12 cellular contexts compared by ENCODE assay signal in the genomic region with DNA sequence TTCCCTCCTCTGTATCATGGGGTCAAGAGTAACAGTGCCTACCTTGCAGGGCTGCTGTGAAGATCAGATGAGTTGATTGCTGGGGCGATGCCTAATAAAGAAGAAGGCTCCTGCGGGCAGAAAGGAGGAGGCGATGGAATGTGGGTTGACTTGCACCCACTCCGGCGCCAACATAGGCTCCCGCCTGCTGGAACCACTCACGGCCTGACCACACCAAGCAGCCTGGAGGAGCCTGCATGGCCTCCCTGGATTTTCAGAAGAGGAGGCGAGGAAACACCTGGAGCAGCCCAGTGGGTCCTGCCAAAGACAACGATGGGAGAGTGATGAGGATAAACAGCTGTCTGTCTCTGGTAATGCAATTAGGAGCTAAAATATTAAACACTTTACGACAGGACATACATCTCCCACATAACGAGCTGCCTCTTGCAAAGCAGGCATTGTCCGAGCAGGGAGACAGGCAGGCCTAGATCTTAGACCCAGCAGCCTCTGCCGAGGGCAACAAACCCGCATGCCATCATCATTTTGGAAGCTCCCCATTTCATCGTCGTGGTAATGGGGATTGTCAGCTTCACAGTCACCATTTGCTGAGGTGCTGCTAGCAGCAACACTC.
"Had no signal": no experiment of that assay in that cellular context is flagged by ENCODE, and none has a peak within 500 bp of the region (broad histone marks: within the 10 kb centered on the region; RNA-seq: fewer than 3 reads in every experiment).

No MANE protein-coding gene starts in this region.

- ATAC-seq: left colon; stimulated activated effector memory CD8-positive, alpha-beta T cell treated with anti-CD3 and anti-CD28 coated beads, Interleukin-12 subunit alpha, Interleukin-12 subunit beta, amount 100 ng/mL, for 72 hours; WTC11 had no signal

- H3K27ac ChIP-seq: breast epithelium, dorsolateral prefrontal cortex, esophagus muscularis mucosa, ovary, tibial nerve had no signal

- H3K9me3 ChIP-seq: breast epithelium, esophagus muscularis mucosa, ovary, tibial nerve had no signal

- H3K36me3 ChIP-seq: breast epithelium, esophagus muscularis mucosa, ovary, tibial nerve had no signal

- H3K4me3 ChIP-seq: breast epithelium, dorsolateral prefrontal cortex, esophagus muscularis mucosa, ovary, tibial nerve had no signal

- DNase-seq: activated CD4-positive, alpha-beta T cell treated with anti-CD3 and anti-CD28 coated beads, Interleukin-2, amount 10 ng/mL, durations not matched to agents 7 days and 5 days; activated gamma-delta T cell; activated naive CD8-positive, alpha-beta T cell treated with anti-CD3 and anti-CD28 coated beads for 36 hours; left colon; mammary epithelial cell; ovary had no signal

- H3K27me3 ChIP-seq: breast epithelium, dorsolateral prefrontal cortex, esophagus muscularis mucosa, ovary, tibial nerve had no signal
